Comparison of ENCODE assay signal across 32 cellular contexts in the genomic region with DNA sequence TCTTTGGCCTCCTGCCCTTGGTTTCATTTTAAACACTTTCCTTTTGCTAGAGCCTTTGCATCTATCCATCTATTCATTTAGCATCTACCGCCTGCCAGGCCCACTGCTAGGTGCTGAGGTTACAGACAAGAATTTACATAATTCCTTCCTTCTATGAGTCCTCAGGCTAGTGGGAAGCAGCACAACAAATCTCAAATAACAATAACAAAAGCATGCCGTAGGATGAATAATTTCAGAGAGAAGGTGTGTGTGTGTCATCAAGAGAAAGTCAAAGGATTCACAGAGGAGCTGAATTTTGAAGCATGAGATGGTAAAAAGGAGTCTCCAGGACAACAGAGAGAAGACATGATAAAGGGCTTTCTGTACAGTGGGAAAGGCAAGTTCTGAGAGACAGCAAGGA. TPM values are rescaled to one million over a fixed set of nuclear protein-coding genes. Genes with fewer than 3 reads are reported as not detected.
"Had no signal": no experiment of that assay in that cellular context is flagged by ENCODE, and none has a peak within 500 bp of the region (broad histone marks: within the 10 kb centered on the region; RNA-seq: fewer than 3 reads in every experiment).

No MANE protein-coding gene starts in this region.

- H3K9me3 Mint-ChIP-seq: activated CD4-positive, alpha-beta memory T cell treated with anti-CD3 and anti-CD28 coated beads for 36 hours; activated CD4-positive, alpha-beta T cell treated with anti-CD3 and anti-CD28 coated beads, Interleukin-2, amount 10 ng/mL, durations not matched to agents 7 days and 5 days; activated naive CD4-positive, alpha-beta T cell treated with anti-CD3 and anti-CD28 coated beads, Interleukin-2, amount 10 ng/mL, durations not matched to agents 7 days and 5 days; activated T-helper 17 cell treated with anti-CD3 and anti-CD28 coated beads, Interleukin-2, amount 50 U/mL, for 72 hours; central memory CD8-positive, alpha-beta T cell; T-cell had no signal

- H3K27ac ChIP-seq: breast epithelium, SK-N-MC had no signal

- H3K27ac Mint-ChIP-seq: activated CD4-positive, alpha-beta memory T cell treated with anti-CD3 and anti-CD28 coated beads for 36 hours; activated CD4-positive, alpha-beta T cell treated with anti-CD3 and anti-CD28 coated beads, Interleukin-2, amount 10 ng/mL, durations not matched to agents 7 days and 5 days; activated naive CD4-positive, alpha-beta T cell treated with anti-CD3 and anti-CD28 coated beads, Interleukin-2, amount 10 ng/mL, durations not matched to agents 7 days and 5 days; activated T-helper 17 cell treated with anti-CD3 and anti-CD28 coated beads, Interleukin-2, amount 50 U/mL, for 72 hours; T-cell had no signal

- H3K36me3 Mint-ChIP-seq: activated CD4-positive, alpha-beta memory T cell treated with anti-CD3 and anti-CD28 coated beads for 36 hours; activated naive CD4-positive, alpha-beta T cell treated with anti-CD3 and anti-CD28 coated beads, Interleukin-2, amount 10 ng/mL, durations not matched to agents 7 days and 5 days; T-cell had no signal

- H3K4me3 Mint-ChIP-seq: activated CD4-positive, alpha-beta memory T cell treated with anti-CD3 and anti-CD28 coated beads for 36 hours; activated CD4-positive, alpha-beta T cell treated with anti-CD3 and anti-CD28 coated beads, Interleukin-2, amount 10 ng/mL, durations not matched to agents 7 days and 5 days; activated naive CD4-positive, alpha-beta T cell treated with anti-CD3 and anti-CD28 coated beads, Interleukin-2, amount 10 ng/mL, durations not matched to agents 7 days and 5 days; activated T-helper 17 cell treated with anti-CD3 and anti-CD28 coated beads, Interleukin-2, amount 50 U/mL, for 72 hours; central memory CD8-positive, alpha-beta T cell; T-cell had no signal

- H3K4me1 ChIP-seq: breast epithelium had no signal

- DNase-seq: activated CD4-positive, alpha-beta memory T cell treated with anti-CD3 and anti-CD28 coated beads for 36 hours; activated CD4-positive, alpha-beta T cell treated with anti-CD3 and anti-CD28 coated beads, Interleukin-2, amount 10 ng/mL, durations not matched to agents 7 days and 5 days; activated CD4-positive, CD25-positive, alpha-beta regulatory T cell; activated CD8-positive, alpha-beta memory T cell treated with anti-CD3 and anti-CD28 coated beads for 24 hours; activated gamma-delta T cell treated with Interleukin-2 at 50 U/mL for 16 hours; activated naive CD4-positive, alpha-beta T cell treated with anti-CD3 and anti-CD28 coated beads, Interleukin-2, amount 10 ng/mL, durations not matched to agents 7 days and 5 days; activated T-cell treated with anti-CD3 and anti-CD28 coated beads, Interleukin-2, amount 50 U/mL, for 48 hours; aorta; Kasumi-1; KBM-7; NCI-H1048; NCI-H1417; NCI-H1930; NCI-H2107; NCI-H2171 treated with DMSO at 0.1 percent for 48 hours; NCI-H345; NCI-H510A; NCI-H526 treated with DMSO at 0.1 percent for 48 hours; NCI-H82; NK-92 treated with Interleukin-12 subunit alpha and Interleukin-12 subunit beta, amount 100 ng/mL, for 24 hours; OCI-M1; RPMI8226; T-cell; T-helper 2 cell; T1000 had no signal

- H3K27me3 ChIP-seq: breast epithelium had no signal

- H3K4me1 Mint-ChIP-seq: activated CD4-positive, alpha-beta T cell treated with anti-CD3 and anti-CD28 coated beads, Interleukin-2, amount 10 ng/mL, durations not matched to agents 7 days and 5 days; activated naive CD4-positive, alpha-beta T cell treated with anti-CD3 and anti-CD28 coated beads, Interleukin-2, amount 10 ng/mL, durations not matched to agents 7 days and 5 days; activated T-helper 17 cell treated with anti-CD3 and anti-CD28 coated beads, Interleukin-2, amount 50 U/mL, for 72 hours had no signal

- ATAC-seq: activated T-helper 17 cell treated with anti-CD3 and anti-CD28 coated beads, Interleukin-2, amount 50 U/mL, for 72 hours; Panc1; Right ventricle myocardium inferior; T-cell had no signal

- FAIRE-seq: TTC549 had no signal

- H3K4me3 ChIP-seq: breast epithelium, SK-N-MC had no signal

- H3K36me3 ChIP-seq: breast epithelium had no signal

- H3K9me3 ChIP-seq: breast epithelium had no signal

RNA-seq across cellular contexts. Expression of gene VTN, which starts 42.0 kb away (rescaled TPM):
- total RNA-seq: activated CD4-positive, alpha-beta memory T cell treated with anti-CD3 and anti-CD28 coated beads for 36 hours had no signal

RNA-seq across cellular contexts. Expression of gene SEBOX, which starts 47.1 kb away (rescaled TPM):
- total RNA-seq: activated CD4-positive, alpha-beta memory T cell treated with anti-CD3 and anti-CD28 coated beads for 36 hours; activated CD4-positive, alpha-beta T cell treated with anti-CD3 and anti-CD28 coated beads, Interleukin-2, amount 10 ng/mL, durations not matched to agents 7 days and 5 days; activated T-helper 17 cell treated with anti-CD3 and anti-CD28 coated beads, Interleukin-2, amount 50 U/mL, for 72 hours; aorta; breast epithelium; Right ventricle myocardium inferior; T-cell had no signal
- polyA plus RNA-seq: aorta had no signal
